In the genomic region with DNA sequence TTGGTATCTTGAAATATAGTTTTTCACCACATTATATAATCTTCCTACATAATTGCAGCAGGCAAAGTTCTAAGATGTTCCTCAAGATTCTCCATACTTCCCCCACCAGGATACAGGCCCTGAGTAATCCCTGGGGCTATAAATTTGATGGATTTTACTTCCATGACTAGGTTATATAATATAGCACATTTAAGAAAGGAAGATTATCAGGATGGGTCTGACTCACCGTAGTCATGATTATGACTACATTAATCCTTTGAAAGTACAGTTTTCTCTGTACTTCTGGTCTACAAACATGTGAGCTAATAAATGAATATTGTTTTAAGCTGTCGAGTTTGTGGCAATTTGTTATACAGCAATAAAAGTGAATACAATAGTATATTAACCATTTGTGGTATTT, we compare ENCODE assay signal across 25 cellular contexts.
"Had no signal": no experiment of that assay in that cellular context is flagged by ENCODE, and none has a peak within 500 bp of the region (broad histone marks: within the 10 kb centered on the region; RNA-seq: fewer than 3 reads in every experiment).

No MANE protein-coding gene starts in this region.

- DNase-seq: activated CD4-positive, alpha-beta T cell treated with anti-CD3 and anti-CD28 coated beads, Interleukin-2, amount 50 U/mL, for 1 hour; activated CD8-positive, alpha-beta T cell treated with anti-CD3 and anti-CD28 coated beads for 36 hours; activated gamma-delta T cell treated with Interleukin-2 at 50 U/mL for 16 hours; activated naive CD4-positive, alpha-beta T cell treated with anti-CD3 and anti-CD28 coated beads, Interleukin-2, amount 50 U/mL, for 16 hours; activated T-cell treated with anti-CD3 and anti-CD28 coated beads, Interleukin-2, amount 50 U/mL, for 4 hours; amygdala; effector CD8-positive, alpha-beta T cell; heart left ventricle; hypothalamus; immature natural killer cell; kidney; left colon; mammary epithelial cell; sigmoid colon; small intestine; stimulated activated CD4-positive, alpha-beta T cell treated with anti-CD3 and anti-CD28 coated beads, Interleukin-4, amount 100 ng/mL, for 4 hours; stimulated activated CD8-positive, alpha-beta memory T cell treated with anti-CD3 and anti-CD28 coated beads, Interleukin-4, amount 100 ng/mL, for 48 hours; stimulated activated naive B cell treated with anti-CD40 and anti-IgM and Interleukin-4, amounts not matched to agents 10 μg/mL and 1 μg/mL and 100 μg/mL, for 72 hours; stomach; T-helper 2 cell; thyroid gland; upper lobe of left lung had no signal

- H3K4me3 ChIP-seq: breast epithelium, heart left ventricle, sigmoid colon, stomach, thyroid gland, upper lobe of left lung had no signal

- ATAC-seq: activated CD8-positive, alpha-beta T cell treated with anti-CD3 and anti-CD28 coated beads for 36 hours; activated T-cell treated with anti-CD3 and anti-CD28 coated beads, Interleukin-2, amount 50 U/mL, for 4 hours; activated T-helper 17 cell treated with anti-CD3 and anti-CD28 coated beads, Interleukin-2, amount 50 U/mL, for 72 hours; heart left ventricle; left colon; stimulated activated naive B cell treated with anti-CD40 and anti-IgM and Interleukin-4, amounts not matched to agents 10 μg/mL and 1 μg/mL and 100 μg/mL, for 72 hours; WTC11 had no signal
